Comparison of ENCODE assay signal across 8 cellular contexts in the genomic region with DNA sequence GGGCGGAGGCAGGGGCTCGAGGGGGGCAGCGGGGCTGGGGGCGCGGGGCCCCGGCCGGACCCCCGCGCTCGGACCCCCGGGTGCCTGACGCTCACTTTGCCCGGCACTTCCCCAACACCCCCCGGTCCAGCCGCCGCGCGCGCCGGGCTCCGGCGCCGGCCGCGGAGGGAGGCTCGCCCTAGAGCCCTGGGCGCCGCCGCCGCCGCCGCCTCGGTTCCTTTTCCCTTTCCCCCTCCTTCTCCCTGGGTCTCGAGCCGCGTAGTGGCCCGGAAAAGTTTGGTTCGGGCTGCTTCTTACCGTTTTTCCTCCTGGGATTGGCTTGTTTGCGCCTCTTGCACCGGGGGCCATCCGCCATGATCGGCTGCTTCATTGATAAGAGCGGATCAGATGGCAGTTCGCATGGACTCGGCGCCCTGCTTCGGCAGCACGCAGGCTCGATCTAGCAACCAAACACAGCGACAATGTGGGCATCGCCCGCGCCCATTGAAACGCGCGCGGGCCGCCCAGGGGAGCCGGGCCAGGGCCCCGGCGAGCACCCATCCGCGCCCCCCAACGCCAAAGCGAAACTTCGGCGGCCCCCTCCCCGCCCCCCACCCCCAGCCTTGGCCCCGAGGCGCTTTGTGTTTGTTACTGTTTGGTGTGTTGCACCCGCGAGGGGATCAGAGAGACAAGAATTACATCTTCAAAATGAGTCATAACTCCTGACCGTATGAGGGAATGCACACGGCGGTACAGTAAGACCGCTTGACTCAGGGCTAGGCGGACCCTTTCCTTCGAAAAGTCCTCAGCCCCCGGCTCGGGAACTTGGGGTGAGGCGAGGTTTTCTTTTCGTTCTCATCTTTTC. TPM values are rescaled to one million over a fixed set of nuclear protein-coding genes. Genes with fewer than 3 reads are reported as not detected.
DNase-seq lines count a peak whose midpoint lies in the region; ATAC-seq and TF ChIP-seq lines count a peak whose summit lies in the region.

No MANE protein-coding gene starts in this region.

- peak; percentile 98 for DNase-seq in amniotic epithelial cell (ENCODE audit: low read depth)
- peak; percentile 83 for DNase-seq in hepatic stellate cell (ENCODE audit: low spot score)
- no peak for DNase-seq in NCI-H2107 treated with DMSO at 0.1 percent for 48 hours (lab: John Stamatoyannopoulos, UW; ENCODE audit: unreplicated experiment)

- peak overlapping the region; percentile 71 to 95 (median 85) for H3K4me3 ChIP-seq in BLaER1 treated with 17β-estradiol and CSF1 and Interleukin-3, amounts not matched to agents 10 nM and 100 nM
- peak overlapping the region; percentile 67 for H3K4me3 ChIP-seq in rectal smooth muscle tissue (ENCODE audit: low read length)

- peaks cover 52 to 64% (median 61%) of the 10 kb centered on the region in 11 experiments for H3K36me3 ChIP-seq in BLaER1 treated with 17β-estradiol and CSF1 and Interleukin-3, amounts not matched to agents 10 nM and 100 nM
- H3K36me3 ChIP-seq in rectal smooth muscle tissue (ENCODE audit: control insufficient read depth, insufficient read depth, low read length) = no peaks in the 10 kb centered on the region

- peaks cover 4 to 33% (median 20%) of the 10 kb centered on the region in 10 experiments; a peak in 19 of 20 replicates for H3K4me1 ChIP-seq in BLaER1 treated with 17β-estradiol and CSF1 and Interleukin-3, amounts not matched to agents 10 nM and 100 nM
- H3K4me1 ChIP-seq in rectal smooth muscle tissue (ENCODE audit: control insufficient read depth, insufficient read depth, low read length) = no peaks in the 10 kb centered on the region

- H3K27ac ChIP-seq in BLaER1 treated with 17β-estradiol and CSF1 and Interleukin-3, amounts not matched to agents 10 nM and 100 nM = peak overlapping the region; percentile 94 to 100 (median 99)
- peak overlapping the region; percentile 84 for H3K27ac ChIP-seq in rectal smooth muscle tissue (ENCODE audit: low read depth, low read length)

- ATAC-seq in GM19023 (IDR thresholded peaks at IDR 0.05; ENCODE audit: unreplicated experiment) (peak; percentile 68), HG03135 (IDR thresholded peaks at IDR 0.05; ENCODE audit: unreplicated experiment) (peak; percentile 52)

- H4K20me1 ChIP-seq in BLaER1 treated with 17β-estradiol and CSF1 and Interleukin-3, amounts not matched to agents 10 nM and 100 nM = peaks cover 10 to 47% (median 26%) of the 10 kb centered on the region in 11 experiments; a peak in 21 of 22 replicates

- H3K4me2 ChIP-seq in BLaER1 treated with 17β-estradiol and CSF1 and Interleukin-3, amounts not matched to agents 10 nM and 100 nM = peak overlapping the region in 5 of 11 experiments; percentile 10 to 64 (median 20); a peak in 4 of 22 replicates

- H3K9me3 ChIP-seq in BLaER1 treated with 17β-estradiol and CSF1 and Interleukin-3, amounts not matched to agents 10 nM and 100 nM (replicated peaks in 1 of 11) = 0 out of 22 replicates have a peak, but pooled peaks cover 0 to 4% (median 0%) of the 10 kb centered on the region in 11 experiments

- H3K27me3 ChIP-seq in BLaER1 treated with 17β-estradiol and CSF1 and Interleukin-3, amounts not matched to agents 10 nM and 100 nM = no peaks in the 10 kb centered on the region
- no peaks in the 10 kb centered on the region for H3K27me3 ChIP-seq in rectal smooth muscle tissue (ENCODE audit: control insufficient read depth, insufficient read depth, low read length)

- peak overlapping the region; percentile 96 to 100 (median 99) for H3K9ac ChIP-seq in BLaER1 treated with 17β-estradiol and CSF1 and Interleukin-3, amounts not matched to agents 10 nM and 100 nM
- no peak overlapping the region for H3K9ac ChIP-seq in rectal smooth muscle tissue (ENCODE audit: low read length)

TF ChIP-seq in PFSK-1, 5 proteins besides CTCF, POLR2A, EP300 and RAD21:
- no peak for TF ChIP-seq POLR2AphosphoS5 (IDR thresholded peaks at IDR 0.05; ENCODE audit: low read depth, low read length)
- TF ChIP-seq FOXP2 (optimal IDR thresholded peaks at IDR 0.05; ENCODE audit: borderline replicate concordance, extremely low read depth, extremely low read length, insufficient read depth) = peak; percentile 26
- TF ChIP-seq SIN3A (IDR thresholded peaks at IDR 0.05; ENCODE audit: borderline replicate concordance, insufficient read depth, low read length) = peak; percentile 46; the same call in 1 of the 2 replicates
- peak; percentile 53; the same call in 1 of the 2 replicates for TF ChIP-seq TAF1 (IDR thresholded peaks at IDR 0.05; ENCODE audit: borderline replicate concordance, insufficient read depth, low read length)

RNA-seq across cellular contexts. Expression of gene ZEB2, which starts 2.7 kb away (rescaled TPM):
- 13.2 TPM for polyA plus RNA-seq in PFSK-1 (2012; ENCODE audit: insufficient read length, low read depth)
